In genomic region chr5:168679515-168679920, GRCh38 we compare ENCODE assay signal across 8 cellular contexts.
DNase-seq lines count a peak whose midpoint lies in the region; ATAC-seq, FAIRE-seq and TF ChIP-seq lines count a peak whose summit lies in the region.

No MANE protein-coding gene starts in this region.

- no peak overlapping the region for H3K9ac ChIP-seq in kidney (ENCODE audit: low read length in 2 of 2)

- intact Hi-C loops in kidney (cut with DNase I): no loop called here

- POLR2A ChIA-PET in HEK293T (lab: Yijun Ruan, JAX): no interaction called here

- peak; percentile 73 for DNase-seq in Daoy (ENCODE audit: low read depth)
- peak; percentile 87 for DNase-seq in HEK293T (ENCODE audit: extremely low spot score)
- DNase-seq in NCI-H2081 (lab: John Stamatoyannopoulos, UW): peak; percentile 39 to 57
- peak; percentile 69 for DNase-seq in bronchial epithelial cell (ENCODE audit: low read depth)
- no peak for DNase-seq in kidney
- DNase-seq in stimulated activated CD4-positive, alpha-beta T cell treated with anti-CD3 and anti-CD28 coated beads, Interleukin-1b, Interleukin-23, amount 100 ng/mL, for 4 hours (ENCODE audit: low read depth in 2 of 2): peak; percentile 44 to 48

- H3K27ac ChIP-seq in VCaP (no peak overlapping the region), kidney (ENCODE audit: low read depth in 2 of 2, low read length in 2 of 2) (no peak overlapping the region)

- TF ChIP-seq CTCF in VCaP (conservative IDR thresholded peaks at IDR 0.05): peak; percentile 81
- peak; percentile 89 for TF ChIP-seq CTCF in bronchial epithelial cell (IDR thresholded peaks at IDR 0.05; ENCODE audit: insufficient read depth, low read length, severe bottlenecking)
- TF ChIP-seq CTCF in kidney (IDR thresholded peaks at IDR 0.05; ENCODE audit: borderline replicate concordance, extremely low read depth, insufficient read depth): peak; percentile 90

- no peaks in the 10 kb centered on the region for H3K27me3 ChIP-seq in bronchial epithelial cell (ENCODE audit: control insufficient read depth, insufficient read depth, low read length)

- CTCF ChIA-PET in HEK293T (lab: Yijun Ruan, JAX): interaction anchor here (0.6 to 2.2 kb wide), 4 partner anchors 9 to 62 kb away, joined by 3 to 6 read pairs (median 4); no protein-coding TSS in a partner anchor

- H3K4me1 ChIP-seq in kidney (ENCODE audit: control insufficient read depth in 1 of 2, insufficient read depth in 1 of 2, low read depth in 1 of 2, low read length in 2 of 2): peaks cover 0 to 3% of the 10 kb centered on the region in 2 donors

- ATAC-seq in HG03139 (IDR thresholded peaks at IDR 0.05; ENCODE audit: unreplicated experiment): no peak

- FAIRE-seq in bronchial epithelial cell (lab: Jason Lieb, UNC): peak; percentile 70
- no peak for FAIRE-seq in kidney (lab: Jason Lieb, UNC)

- no peaks in the 10 kb centered on the region for H3K9me3 ChIP-seq in kidney (ENCODE audit: control insufficient read depth in 1 of 2, low read length in 2 of 2)

- H3K4me3 ChIP-seq in bronchial epithelial cell (ENCODE audit: low read depth, low read length) (no peak overlapping the region), kidney (ENCODE audit: low read length in 2 of 2) (no peak overlapping the region)

- no peaks in the 10 kb centered on the region for H3K36me3 ChIP-seq in bronchial epithelial cell (ENCODE audit: control insufficient read depth, insufficient read depth, low read length)
- H3K36me3 ChIP-seq in kidney (ENCODE audit: control insufficient read depth in 1 of 2, insufficient read depth in 2 of 2, low read length in 2 of 2): no peaks in the 10 kb centered on the region

TF ChIP-seq in HEK293T, 16 proteins besides CTCF, POLR2A, EP300 and RAD21:
- TF ChIP-seq TARDBP (IDR thresholded peaks at IDR 0.05) (peak; percentile 5; the same call in 1 of the 2 replicates), ZNF384 (IDR thresholded peaks at IDR 0.05) (no peak)
